ENCODE assay signal across 18 cellular contexts in the genomic region with DNA sequence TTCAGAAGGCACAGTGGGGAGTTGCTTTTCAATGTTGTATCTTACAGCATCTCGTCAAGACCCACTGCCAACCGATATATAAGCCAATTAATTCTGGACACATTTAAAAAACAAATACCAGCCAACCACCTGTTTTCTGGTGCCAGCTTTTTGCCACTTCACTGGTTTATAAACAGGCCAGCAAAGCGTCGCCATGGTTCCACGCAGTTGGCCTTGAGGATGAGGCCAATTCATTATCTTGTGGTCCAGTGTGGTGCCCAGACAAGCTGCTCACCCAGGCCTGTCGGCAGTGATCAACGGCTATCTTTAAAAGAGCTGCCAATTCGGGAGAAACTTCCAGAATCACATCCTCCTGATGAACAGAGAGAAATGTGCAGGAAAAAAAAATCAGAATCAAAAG.
DNase-seq lines count a peak whose midpoint lies in the region; ATAC-seq and TF ChIP-seq lines count a peak whose summit lies in the region.
"Had no signal": no experiment of that assay in that cellular context is flagged by ENCODE, and none has a peak within 500 bp of the region (broad histone marks: within the 10 kb centered on the region; RNA-seq: fewer than 3 reads in every experiment).

No MANE protein-coding gene starts in this region.

- no peaks in the 10 kb centered on the region for H3K79me2 ChIP-seq in mesendoderm (ENCODE audit: control insufficient read depth, insufficient read depth, low read length)

- H3K79me1 ChIP-seq in mesendoderm (ENCODE audit: low read length) = no peaks in the 10 kb centered on the region

- peaks cover 0 to 2% (median 0%) of the 10 kb centered on the region in 11 donors for H3K9me3 ChIP-seq in heart right ventricle
- H3K9me3 ChIP-seq: A549 had no signal

- H4K5ac ChIP-seq in mesendoderm (ENCODE audit: low read length) = no peak overlapping the region

- no peak overlapping the region for H3K4ac ChIP-seq in mesendoderm (ENCODE audit: low read depth, low read length)

- H3K27ac Mint-ChIP-seq in stimulated activated memory B cell treated with anti-CD40 and anti-IgM and Interleukin-4, amounts not matched to agents 10 μg/mL and 1 μg/mL and 100 μg/mL, for 72 hours = no peak overlapping the region
- H3K27ac Mint-ChIP-seq: CD4-positive, alpha-beta memory T cell; IgD-negative memory B cell had no signal

- intact Hi-C loops in heart right ventricle (cut with DNase I) = no loop called here

- peak; percentile 50 for DNase-seq in Ammon's horn (ENCODE audit: low spot score)
- DNase-seq in COR-L47 (lab: John Stamatoyannopoulos, UW) = peak; percentile 14
- DNase-seq in NCI-H748 (lab: John Stamatoyannopoulos, UW; ENCODE audit: unreplicated experiment) = peak; percentile 85
- peak; percentile 33 to 58 for DNase-seq in cerebellar nuclear complex (lab: John Stamatoyannopoulos, UW)
- no peak for DNase-seq in heart right ventricle
- no peak for DNase-seq in mesendoderm
- DNase-seq: CD4-positive, alpha-beta memory T cell; GDM1; NCI-H146; NCI-H2029; NCI-H524 treated with DMSO at 0.1 percent for 48 hours had no signal

- H3K27me3 Mint-ChIP-seq in stimulated activated memory B cell treated with anti-CD40 and anti-IgM and Interleukin-4, amounts not matched to agents 10 μg/mL and 1 μg/mL and 100 μg/mL, for 72 hours = no peaks in the 10 kb centered on the region
- H3K27me3 Mint-ChIP-seq: IgD-negative memory B cell had no signal

- no peak overlapping the region for H3K4me3 Mint-ChIP-seq in stimulated activated memory B cell treated with anti-CD40 and anti-IgM and Interleukin-4, amounts not matched to agents 10 μg/mL and 1 μg/mL and 100 μg/mL, for 72 hours
- H3K4me3 Mint-ChIP-seq: CD4-positive, alpha-beta memory T cell; IgD-negative memory B cell had no signal

- TF ChIP-seq CTCF in heart right ventricle (IDR thresholded peaks at IDR 0.05) = no peak

- H3K4me1 ChIP-seq in heart right ventricle (no peaks in the 10 kb centered on the region), mesendoderm (ENCODE audit: control insufficient read depth, low read depth, low read length) (no peaks in the 10 kb centered on the region)
- H3K4me1 ChIP-seq: A549 had no signal

- no peak overlapping the region for H4K8ac ChIP-seq in mesendoderm (ENCODE audit: low read depth, low read length)

- no peak overlapping the region for H3K4me2 ChIP-seq in mesendoderm (ENCODE audit: low read length)
- H3K4me2 ChIP-seq: A549 had no signal

- H3K4me1 Mint-ChIP-seq in stimulated activated memory B cell treated with anti-CD40 and anti-IgM and Interleukin-4, amounts not matched to agents 10 μg/mL and 1 μg/mL and 100 μg/mL, for 72 hours = no peaks in the 10 kb centered on the region
- H3K4me1 Mint-ChIP-seq: CD4-positive, alpha-beta memory T cell; IgD-negative memory B cell had no signal

- no peak overlapping the region for H2BK15ac ChIP-seq in mesendoderm (replicated peaks; ENCODE audit: low read depth)

- no peak overlapping the region for H3K18ac ChIP-seq in mesendoderm (ENCODE audit: low read length)

- WGBS in heart right ventricle, 2 donors = 82 to 84% methylated on average over 8 of the region's 8 CpGs
- WGBS in mesendoderm (ENCODE audit: extremely low coverage, insufficient coverage, low lambda C conversion rate) = no CpG with 5 or more reads among the region's 8 CpGs

- no peak for ATAC-seq in heart right ventricle
- ATAC-seq in GM18505 (IDR thresholded peaks at IDR 0.05; ENCODE audit: unreplicated experiment) = no peak
- ATAC-seq in stimulated activated memory B cell treated with anti-CD40 and anti-IgM and Interleukin-4, amounts not matched to agents 10 μg/mL and 1 μg/mL and 100 μg/mL, for 72 hours = no peak
- ATAC-seq: A549, HCT116, Panc1, SK-N-SH treated with all-trans-retinoic acid at 6 μM for 48 hours had no signal

- H3K9me3 Mint-ChIP-seq in stimulated activated memory B cell treated with anti-CD40 and anti-IgM and Interleukin-4, amounts not matched to agents 10 μg/mL and 1 μg/mL and 100 μg/mL, for 72 hours = peaks cover under 1% of the 10 kb centered on the region

- no peak overlapping the region for H2BK120ac ChIP-seq in mesendoderm (ENCODE audit: low read depth, low read length)

- no peaks in the 10 kb centered on the region for H3K36me3 Mint-ChIP-seq in stimulated activated memory B cell treated with anti-CD40 and anti-IgM and Interleukin-4, amounts not matched to agents 10 μg/mL and 1 μg/mL and 100 μg/mL, for 72 hours
- H3K36me3 Mint-ChIP-seq: CD4-positive, alpha-beta memory T cell; IgD-negative memory B cell had no signal

- H3K27ac ChIP-seq in heart right ventricle = no peak overlapping the region
- no peak overlapping the region for H3K27ac ChIP-seq in mesendoderm (ENCODE audit: low read depth, low read length)
- H3K27ac ChIP-seq: A549 had no signal

- H3K23ac ChIP-seq in mesendoderm (ENCODE audit: low read length) = no peak overlapping the region

- H2BK5ac ChIP-seq in mesendoderm (ENCODE audit: low read length) = no peak overlapping the region

- TF ChIP-seq POLR2A in GM18505 (IDR thresholded peaks at IDR 0.05; ENCODE audit: borderline replicate concordance, extremely low read depth, insufficient read depth, insufficient read length) = no peak

- peaks cover 0 to 16% (median 5%) of the 10 kb centered on the region in 7 donors for H3K27me3 ChIP-seq in heart right ventricle
- no peaks in the 10 kb centered on the region for H3K27me3 ChIP-seq in mesendoderm (ENCODE audit: insufficient read depth, low read length, poor library complexity)

- H3K9ac ChIP-seq in mesendoderm (ENCODE audit: low read length) = no peak overlapping the region

- no peak overlapping the region for H3K56ac ChIP-seq in mesendoderm (ENCODE audit: low read length)

- H2AK5ac ChIP-seq in mesendoderm (ENCODE audit: low read length) = no peak overlapping the region

- H3K36me3 ChIP-seq in heart right ventricle (no peaks in the 10 kb centered on the region), mesendoderm (ENCODE audit: control insufficient read depth, insufficient read depth, low read length) (no peaks in the 10 kb centered on the region)

- no peak overlapping the region for H3K4me3 ChIP-seq in heart right ventricle
- H3K4me3 ChIP-seq in mesendoderm (ENCODE audit: low read length) = no peak overlapping the region
- H3K4me3 ChIP-seq: A549 had no signal

Comparison
In these comparisons a context has a peak if more than half of its experiments do, and no peak if none do; other contexts are left out.
1. DNase-seq: peak in Ammon's horn (single experiment), COR-L47 (single experiment), NCI-H748 (single experiment) and cerebellar nuclear complex (2 of 2); none in heart right ventricle (0 of 2) and mesendoderm (single experiment).